26 cellular contexts compared by ENCODE assay signal in genomic region chr1:156440689-156441437, GRCh38.
"Had no signal": no experiment of that assay in that cellular context is flagged by ENCODE, and none has a peak within 500 bp of the region (broad histone marks: within the 10 kb centered on the region; RNA-seq: fewer than 3 reads in every experiment).

No MANE protein-coding gene starts in this region.

- DNase-seq: cortex of kidney; dorsolateral prefrontal cortex; effector CD8-positive, alpha-beta T cell; esophagus squamous epithelium; foreskin fibroblast; immature natural killer cell; left cardiac atrium; left ventricle myocardium inferior; lower lobe of right lung; midbrain; occipital lobe; pancreas; right cardiac atrium; stimulated activated CD4-positive, alpha-beta T cell treated with anti-CD3 and anti-CD28 coated beads, Interleukin-2, amount 100 ng/mL, for 48 hours; stimulated activated naive CD8-positive, alpha-beta T cell treated with anti-CD3 and anti-CD28 coated beads, Interleukin-15, Interleukin-2, amounts not matched to agents 100 U/mL and 50 U/mL, for 24 hours; thyroid gland; upper lobe of left lung; uterus had no signal

- H3K27ac ChIP-seq: esophagus squamous epithelium, gastroesophageal sphincter, left ventricle myocardium inferior, lower lobe of right lung, pancreas, suprapubic skin, thyroid gland, upper lobe of left lung, uterus had no signal

- ATAC-seq: gastroesophageal sphincter; left cardiac atrium; lower lobe of right lung; natural killer cell treated with Interleukin-12 subunit alpha and Interleukin-12 subunit beta and Interleukin-15 and Interleukin-18, amount 100 ng/mL, for 72 hours; pancreas; right cardiac atrium; stimulated activated naive CD8-positive, alpha-beta T cell treated with anti-CD3 and anti-CD28 coated beads, Interleukin-15, Interleukin-2, amounts not matched to agents 100 U/mL and 50 U/mL, for 24 hours had no signal

- H3K4me3 Mint-ChIP-seq: immature natural killer cell; memory B cell; natural killer cell treated with Interleukin-12 subunit alpha and Interleukin-12 subunit beta and Interleukin-15 and Interleukin-18, amount 100 ng/mL, for 72 hours had no signal

- H3K4me2 ChIP-seq: smooth muscle cell had no signal

- H3K27ac Mint-ChIP-seq: immature natural killer cell; memory B cell; natural killer cell treated with Interleukin-12 subunit alpha and Interleukin-12 subunit beta and Interleukin-15 and Interleukin-18, amount 100 ng/mL, for 72 hours; progenitor cell of endocrine pancreas had no signal

- H3K4me3 ChIP-seq: dorsolateral prefrontal cortex, esophagus squamous epithelium, gastroesophageal sphincter, left ventricle myocardium inferior, lower lobe of right lung, pancreas, smooth muscle cell, suprapubic skin, thyroid gland, upper lobe of left lung, uterus had no signal

- FAIRE-seq: endometrium, keratinocyte, pancreas had no signal

- H3K36me3 ChIP-seq: esophagus squamous epithelium, gastroesophageal sphincter, left ventricle myocardium inferior, lower lobe of right lung, pancreas, suprapubic skin, thyroid gland, upper lobe of left lung, uterus had no signal

- H3K9me3 Mint-ChIP-seq: immature natural killer cell; natural killer cell treated with Interleukin-12 subunit alpha and Interleukin-12 subunit beta and Interleukin-15 and Interleukin-18, amount 100 ng/mL, for 72 hours had no signal

- H3K9me3 ChIP-seq: esophagus squamous epithelium, gastroesophageal sphincter, left ventricle myocardium inferior, lower lobe of right lung, pancreas, suprapubic skin, thyroid gland, upper lobe of left lung, uterus had no signal

- H3K36me3 Mint-ChIP-seq: immature natural killer cell, memory B cell had no signal
